In genomic region chr2:104050632-104051242, GRCh38 we compare ENCODE assay signal across 1 cellular context.
TF ChIP-seq lines count a peak whose summit lies in the region.

No MANE protein-coding gene starts in this region.

TF ChIP-seq in HEK293, 187 proteins besides CTCF, POLR2A, EP300 and RAD21 (continued from another document):
- TF ChIP-seq ZBTB44 (tag by site-specific recombination; IDR thresholded peaks at IDR 0.05) (peak; percentile 66; the same call in 1 of the 2 replicates), ZNF37A (tag by site-specific recombination; IDR thresholded peaks at IDR 0.05) (peak; percentile 64; the same call in 1 of the 2 replicates), ZNF350 (tag by site-specific recombination; IDR thresholded peaks at IDR 0.05) (0 out of 2 replicates have a peak, but pooled peaks have one; percentile 19), SALL2 (tag by site-specific recombination; IDR thresholded peaks at IDR 0.05; ENCODE audit: borderline replicate concordance) (no peak), TRIM28 (IDR thresholded peaks at IDR 0.05; ENCODE audit: borderline replicate concordance, low read length) (peak; percentile 72; the same call in 1 of the 2 replicates), PRDM6 (tag by site-specific recombination; IDR thresholded peaks at IDR 0.05) (peak; percentile 50; the same call in 1 of the 2 replicates), KLF10 (tag by site-specific recombination; IDR thresholded peaks at IDR 0.05) (0 out of 2 replicates have a peak, but pooled peaks have one; percentile 46), ZNF830 (tag by site-specific recombination; IDR thresholded peaks at IDR 0.05; ENCODE audit: low read depth) (peak; percentile 52; the same call in 1 of the 2 replicates), IKZF3 (tag by site-specific recombination; IDR thresholded peaks at IDR 0.05) (no peak)
TF ChIP-seq in HEK293: peak in this region for 10.
